21 cellular contexts compared by ENCODE assay signal in the genomic region with DNA sequence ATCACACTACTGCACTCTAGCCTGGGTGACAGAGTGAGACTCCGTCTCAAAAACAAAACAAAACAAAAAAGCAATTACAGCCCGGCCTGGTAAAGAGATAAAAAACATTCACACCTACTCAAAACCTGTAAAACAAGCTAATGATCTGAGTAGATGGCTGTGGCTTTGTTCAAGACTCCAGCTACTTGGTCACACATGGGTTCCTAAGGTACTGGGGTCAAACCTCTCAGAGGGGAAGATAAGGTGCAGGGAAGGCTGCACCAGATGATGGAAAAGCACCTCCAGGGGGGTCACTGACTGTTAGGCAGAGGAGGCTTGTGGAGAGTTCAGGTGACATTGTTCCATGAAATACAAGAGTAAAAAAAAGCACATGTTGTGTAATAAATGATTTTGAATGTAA.
"Had no signal": no experiment of that assay in that cellular context is flagged by ENCODE, and none has a peak within 500 bp of the region (broad histone marks: within the 10 kb centered on the region; RNA-seq: fewer than 3 reads in every experiment).

No MANE protein-coding gene starts in this region.

- H3K27ac Mint-ChIP-seq: effector memory CD8-positive, alpha-beta T cell; memory B cell; mesothelial cell of epicardium; natural killer cell treated with Interleukin-12 subunit alpha and Interleukin-12 subunit beta and Interleukin-15 and Interleukin-18, amount 100 ng/mL, for 72 hours; neural progenitor cell; progenitor cell of endocrine pancreas; stimulated activated naive B cell treated with anti-CD40 and anti-IgM and Interleukin-4, amounts not matched to agents 10 μg/mL and 1 μg/mL and 100 μg/mL, for 72 hours; stimulated activated naive CD8-positive, alpha-beta T cell treated with anti-CD3 and anti-CD28 coated beads, Interleukin-15, Interleukin-2, amounts not matched to agents 100 ng/mL and 50 ng/mL, for 24 hours had no signal

- H3K4me3 ChIP-seq: lung, mucosa of descending colon, neural progenitor cell, right lobe of liver, thoracic aorta, tibial nerve, upper lobe of left lung had no signal

- H3K4me1 Mint-ChIP-seq: memory B cell; naive B cell; stimulated activated naive B cell treated with anti-CD40 and anti-IgM and Interleukin-4, amounts not matched to agents 10 μg/mL and 1 μg/mL and 100 μg/mL, for 72 hours had no signal

- H3K4me1 ChIP-seq: neural progenitor cell, parathyroid adenoma, right lobe of liver, tibial nerve had no signal

- DNase-seq: cortex of kidney; effector memory CD8-positive, alpha-beta T cell; hypothalamus; mucosa of descending colon; naive B cell; right lobe of liver; small intestine; stimulated activated CD4-positive, alpha-beta T cell treated with anti-CD3 and anti-CD28 coated beads, Interleukin-15, amount 100 ng/mL, for 24 hours; stimulated activated CD4-positive, alpha-beta T cell treated with anti-CD3 and anti-CD28 coated beads, Interleukin-2, amount 100 ng/mL, for 48 hours; stimulated activated naive B cell treated with anti-CD40 and anti-IgM and Interleukin-4, amounts not matched to agents 10 μg/mL and 1 μg/mL and 100 μg/mL, for 72 hours; upper lobe of left lung had no signal

- H3K4me3 Mint-ChIP-seq: effector memory CD8-positive, alpha-beta T cell; memory B cell; mesothelial cell of epicardium; naive B cell; natural killer cell treated with Interleukin-12 subunit alpha and Interleukin-12 subunit beta and Interleukin-15 and Interleukin-18, amount 100 ng/mL, for 72 hours; neural progenitor cell; stimulated activated naive B cell treated with anti-CD40 and anti-IgM and Interleukin-4, amounts not matched to agents 10 μg/mL and 1 μg/mL and 100 μg/mL, for 72 hours; stimulated activated naive CD8-positive, alpha-beta T cell treated with anti-CD3 and anti-CD28 coated beads, Interleukin-15, Interleukin-2, amounts not matched to agents 100 ng/mL and 50 ng/mL, for 24 hours had no signal

- H3K27me3 Mint-ChIP-seq: effector memory CD8-positive, alpha-beta T cell; memory B cell; naive B cell; natural killer cell treated with Interleukin-12 subunit alpha and Interleukin-12 subunit beta and Interleukin-15 and Interleukin-18, amount 100 ng/mL, for 72 hours; progenitor cell of endocrine pancreas; stimulated activated naive B cell treated with anti-CD40 and anti-IgM and Interleukin-4, amounts not matched to agents 10 μg/mL and 1 μg/mL and 100 μg/mL, for 72 hours; stimulated activated naive CD8-positive, alpha-beta T cell treated with anti-CD3 and anti-CD28 coated beads, Interleukin-15, Interleukin-2, amounts not matched to agents 100 ng/mL and 50 ng/mL, for 24 hours had no signal

- H3K36me3 Mint-ChIP-seq: memory B cell; mesothelial cell of epicardium; naive B cell; natural killer cell treated with Interleukin-12 subunit alpha and Interleukin-12 subunit beta and Interleukin-15 and Interleukin-18, amount 100 ng/mL, for 72 hours; neural progenitor cell; stimulated activated naive B cell treated with anti-CD40 and anti-IgM and Interleukin-4, amounts not matched to agents 10 μg/mL and 1 μg/mL and 100 μg/mL, for 72 hours had no signal

- H3K27me3 ChIP-seq: neural progenitor cell, right lobe of liver, tibial nerve, upper lobe of left lung had no signal

- H3K36me3 ChIP-seq: neural progenitor cell, right lobe of liver, thoracic aorta, tibial nerve, upper lobe of left lung had no signal

- H3K9me3 Mint-ChIP-seq: memory B cell; mesothelial cell of epicardium; natural killer cell treated with Interleukin-12 subunit alpha and Interleukin-12 subunit beta and Interleukin-15 and Interleukin-18, amount 100 ng/mL, for 72 hours; neural progenitor cell had no signal

- H3K9me3 ChIP-seq: mucosa of descending colon, right lobe of liver, thoracic aorta, tibial nerve, upper lobe of left lung had no signal
